ENCODE assay signal across 30 cellular contexts in the genomic region with DNA sequence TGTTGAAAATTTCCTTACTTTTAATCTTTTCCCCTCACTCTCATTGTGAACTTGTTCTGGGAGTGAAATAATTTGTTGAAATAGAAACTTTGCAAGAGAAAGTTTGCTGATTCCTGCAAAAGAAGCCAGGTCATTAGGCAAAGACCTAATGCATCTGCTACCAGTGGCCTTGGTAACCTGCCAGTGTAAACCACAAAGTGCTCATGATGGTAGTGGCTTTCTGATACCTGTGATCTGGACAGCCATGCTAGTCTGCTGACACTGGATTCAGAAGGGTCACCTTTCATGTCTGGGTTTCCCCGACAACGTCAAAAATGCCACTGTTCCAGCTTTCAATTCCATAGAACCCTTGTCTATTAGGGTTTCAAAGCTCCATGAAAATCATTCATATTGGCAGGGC.
"Had no signal": no experiment of that assay in that cellular context is flagged by ENCODE, and none has a peak within 500 bp of the region (broad histone marks: within the 10 kb centered on the region; RNA-seq: fewer than 3 reads in every experiment).

No MANE protein-coding gene starts in this region.

- H3K4me3 Mint-ChIP-seq: activated B cell treated with CpG ODN at 0.5 μM for 24 hours; activated CD8-positive, alpha-beta T cell treated with anti-CD3 and anti-CD28 coated beads for 36 hours; activated naive CD8-positive, alpha-beta T cell; activated T-cell treated with anti-CD3 and anti-CD28 coated beads, Interleukin-2, amount 50 U/mL, for 4 hours; activated T-helper 17 cell treated with anti-CD3 and anti-CD28 coated beads, Interleukin-2, amount 50 U/mL, for 72 hours; central memory CD8-positive, alpha-beta T cell; dendritic cell treated with granulocyte-macrophage colony-stimulating factor and Interleukin-4, amounts not matched to agents 40 ng/mL and 50 ng/mL, for 4 days; endodermal cell; T-helper 17 cell; T-helper 2 cell treated with Interferon-gamma antibody and Interleukin-4, amounts not matched to agents 5 μg/mL and 100 μg/mL, for 36 hours had no signal

- H3K27ac Mint-ChIP-seq: activated B cell treated with CpG ODN at 0.5 μM for 24 hours; activated CD8-positive, alpha-beta T cell treated with anti-CD3 and anti-CD28 coated beads for 36 hours; activated naive CD8-positive, alpha-beta T cell; activated T-helper 17 cell treated with anti-CD3 and anti-CD28 coated beads, Interleukin-2, amount 50 U/mL, for 72 hours; dendritic cell treated with granulocyte-macrophage colony-stimulating factor and Interleukin-4, amounts not matched to agents 40 ng/mL and 50 ng/mL, for 4 days; endodermal cell; T-helper 17 cell; T-helper 2 cell treated with Interferon-gamma antibody and Interleukin-4, amounts not matched to agents 5 μg/mL and 100 μg/mL, for 36 hours had no signal

- H3K36me3 ChIP-seq: brain microvascular endothelial cell, WERI-Rb-1 had no signal

- H3K27me3 ChIP-seq: brain microvascular endothelial cell had no signal

- H3K4me1 Mint-ChIP-seq: activated B cell treated with CpG ODN at 0.5 μM for 24 hours; activated T-helper 17 cell treated with anti-CD3 and anti-CD28 coated beads, Interleukin-2, amount 50 U/mL, for 72 hours; central memory CD8-positive, alpha-beta T cell had no signal

- ATAC-seq: activated CD4-positive, CD25-positive, alpha-beta regulatory T cell treated with anti-CD3 and anti-CD28 coated beads, Interleukin-2, amount 50 U/mL, for 24 hours; activated CD8-positive, alpha-beta T cell treated with anti-CD3 and anti-CD28 coated beads for 36 hours; activated T-cell treated with anti-CD3 and anti-CD28 coated beads, Interleukin-2, amount 50 U/mL, for 4 hours; activated T-helper 17 cell treated with anti-CD3 and anti-CD28 coated beads, Interleukin-2, amount 50 U/mL, for 72 hours; esophagus mucosa; T-helper 17 cell had no signal

- H3K4me3 ChIP-seq: coronary artery, dorsolateral prefrontal cortex had no signal

- H3K36me3 Mint-ChIP-seq: activated naive CD8-positive, alpha-beta T cell had no signal

- H3K27ac ChIP-seq: brain microvascular endothelial cell, coronary artery, dorsolateral prefrontal cortex, WERI-Rb-1 had no signal

- DNase-seq: activated B cell treated with CpG ODN at 0.5 μM for 24 hours; activated CD4-positive, alpha-beta T cell treated with anti-CD3 and anti-CD28 coated beads for 48 hours; activated CD4-positive, alpha-beta T cell treated with anti-CD3 and anti-CD28 coated beads, Interleukin-2, amount 50 U/mL, for 1 hour; activated CD4-positive, alpha-beta T cell treated with anti-CD3 and anti-CD28 coated beads, Interleukin-2, amount 50 U/mL, for 48 hours; activated CD8-positive, alpha-beta memory T cell treated with anti-CD3 and anti-CD28 coated beads for 24 hours; activated CD8-positive, alpha-beta T cell treated with anti-CD3 and anti-CD28 coated beads for 36 hours; activated effector memory CD4-positive, alpha-beta T cell treated with Interleukin-2 at 50 U/mL for 16 hours; activated gamma-delta T cell treated with Interleukin-2 at 50 U/mL for 16 hours; activated naive CD4-positive, alpha-beta T cell treated with anti-CD3 and anti-CD28 coated beads, Interleukin-2, amount 50 U/mL, for 16 hours; activated naive CD4-positive, alpha-beta T cell treated with Interleukin-2 at 50 U/mL for 16 hours; activated T-cell treated with anti-CD3 and anti-CD28 coated beads, Interleukin-2, amount 50 U/mL, for 4 hours; amniotic stem cell; anterior cingulate cortex; brain microvascular endothelial cell; dorsolateral prefrontal cortex; effector memory CD4-positive, alpha-beta T cell; endodermal cell; foreskin fibroblast; head of caudate nucleus; T-helper 17 cell; T1000; WERI-Rb-1 had no signal

- H3K9me3 Mint-ChIP-seq: activated CD8-positive, alpha-beta T cell treated with anti-CD3 and anti-CD28 coated beads for 36 hours; activated T-cell treated with anti-CD3 and anti-CD28 coated beads, Interleukin-2, amount 50 U/mL, for 4 hours; activated T-helper 17 cell treated with anti-CD3 and anti-CD28 coated beads, Interleukin-2, amount 50 U/mL, for 72 hours; central memory CD8-positive, alpha-beta T cell; endodermal cell; T-helper 2 cell treated with Interferon-gamma antibody and Interleukin-4, amounts not matched to agents 5 μg/mL and 100 μg/mL, for 36 hours had no signal
